In the genomic region with DNA sequence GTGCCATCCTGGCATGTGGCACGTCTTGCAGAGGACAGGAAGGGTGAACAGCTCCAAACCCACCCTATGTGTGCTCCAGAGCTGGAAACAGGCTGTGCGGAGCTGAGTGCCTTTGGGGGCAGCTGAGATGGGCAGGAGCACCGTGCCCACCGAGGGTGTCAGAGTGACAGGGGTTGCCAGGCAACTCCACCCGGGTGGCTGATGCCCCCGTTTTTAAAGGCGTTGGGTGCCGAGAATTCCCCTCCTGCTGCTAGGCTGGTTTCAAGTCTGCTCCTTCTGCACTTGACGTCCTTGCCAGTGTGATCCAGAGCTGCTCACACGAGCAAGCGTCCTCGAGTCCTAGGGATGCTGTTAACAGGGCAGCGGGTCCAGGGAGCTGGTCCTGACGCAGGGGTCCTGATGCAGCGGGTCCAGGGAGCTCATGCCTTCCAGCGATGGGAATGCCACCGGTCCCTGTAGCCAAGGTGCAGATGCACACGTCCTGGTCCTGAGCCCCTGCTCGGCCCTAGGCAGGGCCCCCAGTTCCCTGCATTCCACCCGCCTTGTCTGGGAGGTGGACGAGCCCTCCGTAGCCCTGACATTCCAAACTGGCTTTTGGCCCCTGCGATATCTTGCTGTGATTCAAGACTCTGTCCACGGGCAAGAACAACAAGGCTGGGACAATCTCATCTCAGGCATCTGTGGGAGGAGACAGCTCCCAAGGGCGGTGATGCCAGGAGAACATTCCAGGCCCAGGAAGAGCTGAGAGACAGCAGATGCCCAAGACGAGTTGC, we compare ENCODE assay signal across 18 cellular contexts. TPM values are rescaled to one million over a fixed set of nuclear protein-coding genes. Genes with fewer than 3 reads are reported as not detected.
DNase-seq lines count a peak whose midpoint lies in the region; ATAC-seq and TF ChIP-seq lines count a peak whose summit lies in the region.
"Had no signal": no experiment of that assay in that cellular context is flagged by ENCODE, and none has a peak within 500 bp of the region (broad histone marks: within the 10 kb centered on the region; RNA-seq: fewer than 3 reads in every experiment).

No MANE protein-coding gene starts in this region.

- no peak overlapping the region for H3K4me3 Mint-ChIP-seq in chondrocyte (ENCODE audit: unreplicated experiment)
- H3K4me3 Mint-ChIP-seq: CD8-positive, alpha-beta memory T cell had no signal

- H3K36me3 ChIP-seq in left ventricle myocardium inferior: no peaks in the 10 kb centered on the region
- H3K36me3 ChIP-seq in mesenchymal stem cell (ENCODE audit: control insufficient read depth in 1 of 2, insufficient read depth in 2 of 2, low read depth in 1 of 2, low read length in 2 of 2): no peaks in the 10 kb centered on the region
- no peaks in the 10 kb centered on the region for H3K36me3 ChIP-seq in aorta (ENCODE audit: control insufficient read depth in 1 of 2, insufficient read depth in 2 of 2, low read length in 1 of 2)
- no peaks in the 10 kb centered on the region for H3K36me3 ChIP-seq in breast epithelium
- no peaks in the 10 kb centered on the region for H3K36me3 ChIP-seq in uterus

- H3K27ac Mint-ChIP-seq in chondrocyte (ENCODE audit: unreplicated experiment): no peak overlapping the region
- H3K27ac Mint-ChIP-seq: CD8-positive, alpha-beta memory T cell had no signal

- H3K4me3 ChIP-seq in left ventricle myocardium inferior (no peak overlapping the region), mesenchymal stem cell (ENCODE audit: insufficient read depth in 1 of 2, low read depth in 1 of 2, low read length in 2 of 2) (no peak overlapping the region), aorta (ENCODE audit: low read length in 2 of 2) (no peak overlapping the region), breast epithelium (no peak overlapping the region), uterus (no peak overlapping the region)
- H3K4me3 ChIP-seq: BLaER1 treated with 17β-estradiol and CSF1 and Interleukin-3, amounts not matched to agents 10 nM and 100 nM had no signal

- no peak overlapping the region for H2BK120ac ChIP-seq in mesenchymal stem cell (ENCODE audit: low read depth, low read length)

- H3K9me3 Mint-ChIP-seq in chondrocyte (ENCODE audit: low read depth): no peaks in the 10 kb centered on the region
- H3K9me3 Mint-ChIP-seq: CD8-positive, alpha-beta memory T cell had no signal

- peaks cover 3% of the 10 kb centered on the region for H3K4me1 Mint-ChIP-seq in chondrocyte (ENCODE audit: low read depth)

- H3K36me3 Mint-ChIP-seq in chondrocyte (ENCODE audit: low read depth): no peaks in the 10 kb centered on the region

- H3K9ac ChIP-seq in mesenchymal stem cell (ENCODE audit: low read length): no peak overlapping the region

- H3K18ac ChIP-seq in mesenchymal stem cell (ENCODE audit: low read depth in 1 of 2, low read length in 2 of 2): no peak overlapping the region

- H3K4me2 ChIP-seq in mesenchymal stem cell (ENCODE audit: low read length, poor library complexity, severe bottlenecking): no peak overlapping the region

- H3K23ac ChIP-seq in mesenchymal stem cell (ENCODE audit: low read length in 2 of 2): no peak overlapping the region

- ATAC-seq in left ventricle myocardium superior (no peak), aorta (ENCODE audit: low FRiP score) (no peak)
- ATAC-seq: HCT116, Panc1 had no signal

- no peak overlapping the region for H3K4ac ChIP-seq in mesenchymal stem cell (ENCODE audit: low read depth in 1 of 2, low read length in 2 of 2)

- H3K27ac ChIP-seq in left ventricle myocardium inferior (replicated peaks) (peak overlapping the region; percentile 58), mesenchymal stem cell (ENCODE audit: low read length, poor library complexity, severe bottlenecking) (no peak overlapping the region), aorta (ENCODE audit: low read depth in 1 of 2, low read length in 2 of 2) (no peak overlapping the region), breast epithelium (no peak overlapping the region), uterus (no peak overlapping the region)
- H3K27ac ChIP-seq: BLaER1 treated with 17β-estradiol and CSF1 and Interleukin-3, amounts not matched to agents 10 nM and 100 nM had no signal

- H2AK5ac ChIP-seq in mesenchymal stem cell (ENCODE audit: low read length, severe bottlenecking): no peak overlapping the region

- H3K14ac ChIP-seq in mesenchymal stem cell (ENCODE audit: low read length in 2 of 2): no peak overlapping the region

- H3K79me1 ChIP-seq in mesenchymal stem cell (replicated peaks; ENCODE audit: low read length, poor library complexity, severe bottlenecking): no peaks in the 10 kb centered on the region

- H2AFZ ChIP-seq in mesenchymal stem cell (ENCODE audit: low read depth, low read length): peak overlapping the region; percentile 11

- intact Hi-C loops in left ventricle myocardium inferior (cut with micrococcal nuclease) (no loop called here), left ventricle myocardium superior (cut with micrococcal nuclease) (no loop called here), aorta (cut with DNase I) (no loop called here), breast epithelium (cut with DNase I; ENCODE audit: low total_unique reads) (no loop called here), uterus (cut with DNase I; ENCODE audit: low total_unique reads) (no loop called here)

- no peak overlapping the region for H4K91ac ChIP-seq in mesenchymal stem cell (ENCODE audit: low read length)

- no peak overlapping the region for H2BK5ac ChIP-seq in mesenchymal stem cell (ENCODE audit: low read depth, low read length, poor library complexity, severe bottlenecking)

- TF ChIP-seq POLR2A in breast epithelium (IDR thresholded peaks at IDR 0.05) (no peak), uterus (IDR thresholded peaks at IDR 0.05) (no peak)

- WGBS in mesenchymal stem cell: 83% methylated on average over 26 of the region's 26 CpGs
- WGBS in aorta, 2 donors: 60 to 61% methylated on average over 25 to 26 of the region's 26 CpGs

- no peak overlapping the region for H2BK12ac ChIP-seq in mesenchymal stem cell (ENCODE audit: low read length in 2 of 2)

- H3K27me3 ChIP-seq in left ventricle myocardium inferior (ENCODE audit: low read depth): peaks cover 18% of the 10 kb centered on the region
- peaks cover 70 to 85% of the 10 kb centered on the region in 2 experiments for H3K27me3 ChIP-seq in mesenchymal stem cell (ENCODE audit: control insufficient read depth in 1 of 2, insufficient read depth in 1 of 2, low read length in 2 of 2)
- no peaks in the 10 kb centered on the region for H3K27me3 ChIP-seq in aorta (ENCODE audit: control insufficient read depth in 1 of 2, insufficient read depth in 2 of 2, low read length in 1 of 2)
- no peaks in the 10 kb centered on the region for H3K27me3 ChIP-seq in breast epithelium
- H3K27me3 ChIP-seq in uterus: no peaks in the 10 kb centered on the region

- H3K9me3 ChIP-seq in left ventricle myocardium inferior (replicated peaks) (no peaks in the 10 kb centered on the region), mesenchymal stem cell (ENCODE audit: control insufficient read depth, low read length) (no peaks in the 10 kb centered on the region), aorta (ENCODE audit: control insufficient read depth, low read length) (no peaks in the 10 kb centered on the region), breast epithelium (no peaks in the 10 kb centered on the region), uterus (no peaks in the 10 kb centered on the region)

- peaks cover 40% of the 10 kb centered on the region for H3K27me3 Mint-ChIP-seq in chondrocyte (ENCODE audit: low read depth)

- H3K4me1 ChIP-seq in left ventricle myocardium inferior: peaks cover 54% of the 10 kb centered on the region
- H3K4me1 ChIP-seq in mesenchymal stem cell (ENCODE audit: control insufficient read depth, insufficient read depth, low read depth, low read length): peaks cover 7% of the 10 kb centered on the region
- no peaks in the 10 kb centered on the region for H3K4me1 ChIP-seq in aorta (ENCODE audit: control insufficient read depth in 1 of 2, insufficient read depth in 2 of 2, low read length in 2 of 2)
- no peaks in the 10 kb centered on the region for H3K4me1 ChIP-seq in breast epithelium
- H3K4me1 ChIP-seq in uterus: no peaks in the 10 kb centered on the region

- no peak for TF ChIP-seq CTCF in left ventricle myocardium inferior (IDR thresholded peaks at IDR 0.05; ENCODE audit: borderline replicate concordance)
- no peak for TF ChIP-seq CTCF in chondrocyte (IDR thresholded peaks at IDR 0.05)
- no peak for TF ChIP-seq CTCF in breast epithelium (IDR thresholded peaks at IDR 0.05)
- no peak for TF ChIP-seq CTCF in uterus (IDR thresholded peaks at IDR 0.05)

- DNase-seq in left ventricle myocardium inferior (no peak), left ventricle myocardium superior (no peak), chondrocyte (ENCODE audit: low spot score) (peak; percentile 72), mesenchymal stem cell (no peak), aorta (peak; percentile 30 to 73), breast epithelium (ENCODE audit: low spot score in 2 of 2) (no peak), uterus (no peak)
- DNase-seq: GOT3, KBM-7, NCI-H1105, NCI-H2081 treated with DMSO at 0.1 percent for 48 hours, NCI-H446 treated with DMSO at 0.1 percent for 48 hours, NCI-H69 had no signal

- no peak overlapping the region for H2BK15ac ChIP-seq in mesenchymal stem cell (ENCODE audit: low read depth, poor library complexity, severe bottlenecking)

- H4K8ac ChIP-seq in mesenchymal stem cell (ENCODE audit: low read length): no peak overlapping the region

RNA-seq across cellular contexts. Expression of a gene that starts 4.9 kb away (rescaled TPM):
- total RNA-seq in left ventricle myocardium inferior: 41.8 TPM
- total RNA-seq in left ventricle myocardium superior: 49.7 TPM
- total RNA-seq in chondrocyte: 0.41 TPM in 1 of 3 replicates, not detected in the others
- polyA plus RNA-seq in mesenchymal stem cell (2013, experiment 1 of 2): 0.03 TPM
- polyA plus RNA-seq in mesenchymal stem cell (2013, experiment 2 of 2): 0.03 TPM
- total RNA-seq in aorta: 10 to 100 TPM in 1 of 2 donors, 1 to 10 TPM in 1; 6.2 to 11.5 TPM
- 1 to 10 TPM in 1 of 2 donors, under 1 TPM in 1; 0.67 to 5.4 TPM for polyA plus RNA-seq in aorta
- 1 to 10 TPM; 3.6 to 6.2 (median 5.1) TPM for total RNA-seq in breast epithelium
- 10 to 100 TPM in 1 of 4 donors, 1 to 10 TPM in 3; 2.6 to 10.4 (median 5.4) TPM for total RNA-seq in uterus
- total RNA-seq: A673 had no signal

RNA-seq across cellular contexts. Expression of a gene that starts 5.4 kb away (rescaled TPM):
- total RNA-seq in left ventricle myocardium inferior (not detected), left ventricle myocardium superior (not detected), chondrocyte (not detected in 3 replicates), aorta (not detected), breast epithelium (not detected), uterus (under 1 TPM in 1 of 4 donors, not detected in 3; 0.21 TPM)
- polyA plus RNA-seq in mesenchymal stem cell (2013, experiment 1 of 2): not detected
- polyA plus RNA-seq in mesenchymal stem cell (2013, experiment 2 of 2): not detected
- under 1 TPM in 1 of 2 donors, not detected in 1; 0.25 TPM for polyA plus RNA-seq in aorta
- total RNA-seq: A673; CD8-positive, alpha-beta memory T cell had no signal
- polyA plus RNA-seq: CD8-positive, alpha-beta memory T cell had no signal

RNA-seq across cellular contexts. Expression of a gene that starts 49.2 kb away (rescaled TPM):
- total RNA-seq in left ventricle myocardium inferior: 31.7 TPM
- 34.8 TPM for total RNA-seq in left ventricle myocardium superior
- total RNA-seq in chondrocyte: 44.1 to 55.2 TPM (median 52.2 TPM) in 3 replicates
- polyA plus RNA-seq in mesenchymal stem cell (2013, experiment 1 of 2): 69.3 TPM
- 73.7 TPM for polyA plus RNA-seq in mesenchymal stem cell (2013, experiment 2 of 2)
- 10 to 100 TPM; 35.2 to 44.3 TPM for total RNA-seq in aorta
- 10 to 100 TPM; 42.9 to 64.4 TPM for polyA plus RNA-seq in aorta
- 10 to 100 TPM; 36.8 to 44.9 (median 37.2) TPM for total RNA-seq in breast epithelium
- total RNA-seq in uterus: 10 to 100 TPM; 11.0 to 66.5 (median 26.2) TPM

Comparison
In these comparisons a context has a peak if more than half of its experiments do, and no peak if none do; other contexts are left out.
1. DNase-seq: peak in chondrocyte (single experiment) and aorta (2 of 2); none in left ventricle myocardium inferior (single experiment), left ventricle myocardium superior (single experiment), mesenchymal stem cell (single experiment), breast epithelium (0 of 2) and uterus (0 of 2).